Comparison of ENCODE assay signal across 8 cellular contexts in the genomic region with DNA sequence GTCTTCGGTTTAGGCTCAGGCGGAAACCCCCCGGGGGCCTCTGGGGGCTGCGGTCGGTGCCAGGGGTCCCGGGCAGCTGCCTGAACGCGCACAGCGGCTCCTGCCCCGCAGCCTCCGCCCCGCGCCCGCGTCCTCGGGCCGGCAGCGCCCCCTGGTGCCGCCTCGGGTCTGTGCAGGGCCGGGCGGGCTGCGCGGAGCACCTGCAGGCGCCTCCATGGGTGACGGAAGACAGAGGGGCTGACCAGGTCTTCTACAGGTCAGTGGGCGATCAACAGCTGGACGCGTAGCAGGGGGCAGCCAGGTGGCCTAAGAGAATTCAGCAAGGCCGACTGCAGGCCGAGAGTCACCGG.
DNase-seq lines count a peak whose midpoint lies in the region; ATAC-seq and TF ChIP-seq lines count a peak whose summit lies in the region.
"Not testable (repeated sequence)": the region's sequence is repeated elsewhere in the genome, so short reads cannot be mapped to it uniquely, and the experiment has no call there.

No MANE protein-coding gene starts in this region.

- not testable (repeated sequence) for H3K27ac ChIP-seq in right lobe of liver

- BruUV-seq in Calu3 (replicated peaks; lab: Mats Ljungman, UMichigan), result not testable (repeated sequence)

- not testable (repeated sequence) for H3K27me3 ChIP-seq in right lobe of liver

- ATAC-seq in GM19438 (IDR thresholded peaks at IDR 0.05; ENCODE audit: low read depth, unreplicated experiment) (peak; percentile 85), HG02763 (IDR thresholded peaks at IDR 0.05; ENCODE audit: unreplicated experiment) (peak; percentile 74), HG03520 (IDR thresholded peaks at IDR 0.05; ENCODE audit: unreplicated experiment) (peak; percentile 80), right lobe of liver (peak; percentile 90 to 96 (median 90))
- ATAC-seq in activated CD4-positive, CD25-positive, alpha-beta regulatory T cell treated with anti-CD3 and anti-CD28 coated beads, Interleukin-2, amount 50 U/mL, for 24 hours, result peak; percentile 93 to 96
- ATAC-seq in stimulated activated naive B cell treated with anti-CD40 and anti-IgM and Interleukin-4, amounts not matched to agents 10 μg/mL and 1 μg/mL and 100 μg/mL, for 72 hours (replicated peaks), result peak; percentile 84

- H3K4me3 ChIP-seq in choroid plexus epithelial cell (ENCODE audit: low read depth, low read length) (peak overlapping the region; percentile 22), right lobe of liver (peak overlapping the region; percentile 23 to 44 (median 35))

- not testable (repeated sequence) for H3K9me3 Mint-ChIP-seq in Calu3 (ENCODE audit: low read depth, unreplicated experiment); stimulated activated naive B cell treated with anti-CD40 and anti-IgM and Interleukin-4, amounts not matched to agents 10 μg/mL and 1 μg/mL and 100 μg/mL, for 72 hours

- WGBS in right lobe of liver (ENCODE audit: insufficient coverage, low coverage, low lambda C conversion rate, missing lambda C conversion rate), result no CpG with 5 or more reads among the region's 32 CpGs

- not testable (repeated sequence) for H3K36me3 ChIP-seq in right lobe of liver

- H3K4me1 Mint-ChIP-seq in Calu3 (ENCODE audit: low read depth, unreplicated experiment), result not testable (repeated sequence)
- H3K4me1 Mint-ChIP-seq in stimulated activated naive B cell treated with anti-CD40 and anti-IgM and Interleukin-4, amounts not matched to agents 10 μg/mL and 1 μg/mL and 100 μg/mL, for 72 hours, result peaks cover 7 to 20% of the 10 kb centered on the region in 2 donors

- H3K4me3 Mint-ChIP-seq in Calu3 (ENCODE audit: low read depth, unreplicated experiment), result peak overlapping the region; percentile 43
- peak overlapping the region; percentile 66 to 72 for H3K4me3 Mint-ChIP-seq in stimulated activated naive B cell treated with anti-CD40 and anti-IgM and Interleukin-4, amounts not matched to agents 10 μg/mL and 1 μg/mL and 100 μg/mL, for 72 hours

- DNase-seq in Calu3; choroid plexus epithelial cell (ENCODE audit: low read depth); right lobe of liver; stimulated activated naive B cell treated with anti-CD40 and anti-IgM and Interleukin-4, amounts not matched to agents 10 μg/mL and 1 μg/mL and 100 μg/mL, for 72 hours: not testable (repeated sequence)

- CTCF ChIA-PET in Calu3 (lab: Charles Lee), result not testable (repeated sequence)

- not testable (repeated sequence) for TF ChIP-seq CTCF in Calu3 (IDR thresholded peaks at IDR 0.05; ENCODE audit: unreplicated experiment); choroid plexus epithelial cell (conservative IDR thresholded peaks at IDR 0.05; ENCODE audit: low read depth, low read length); right lobe of liver (IDR thresholded peaks at IDR 0.05)

- not testable (repeated sequence) for H3K9me3 ChIP-seq in right lobe of liver

- not testable (repeated sequence) for H3K36me3 Mint-ChIP-seq in Calu3 (ENCODE audit: insufficient read depth, unreplicated experiment); stimulated activated naive B cell treated with anti-CD40 and anti-IgM and Interleukin-4, amounts not matched to agents 10 μg/mL and 1 μg/mL and 100 μg/mL, for 72 hours

- not testable (repeated sequence) for H3K27me3 Mint-ChIP-seq in Calu3 (ENCODE audit: unreplicated experiment); stimulated activated naive B cell treated with anti-CD40 and anti-IgM and Interleukin-4, amounts not matched to agents 10 μg/mL and 1 μg/mL and 100 μg/mL, for 72 hours

- not testable (repeated sequence) for H3K4me1 ChIP-seq in right lobe of liver

- intact Hi-C loops in Calu3 (cut with micrococcal nuclease; ENCODE audit: unreplicated experiment); right lobe of liver (cut with DNase I): not testable (repeated sequence)

- not testable (repeated sequence) for TF ChIP-seq POLR2A in right lobe of liver (IDR thresholded peaks at IDR 0.05)

- not testable (repeated sequence) for H3K27ac Mint-ChIP-seq in Calu3 (ENCODE audit: unreplicated experiment); stimulated activated naive B cell treated with anti-CD40 and anti-IgM and Interleukin-4, amounts not matched to agents 10 μg/mL and 1 μg/mL and 100 μg/mL, for 72 hours
